ENCODE assay signal across 12 cellular contexts in the genomic region with DNA sequence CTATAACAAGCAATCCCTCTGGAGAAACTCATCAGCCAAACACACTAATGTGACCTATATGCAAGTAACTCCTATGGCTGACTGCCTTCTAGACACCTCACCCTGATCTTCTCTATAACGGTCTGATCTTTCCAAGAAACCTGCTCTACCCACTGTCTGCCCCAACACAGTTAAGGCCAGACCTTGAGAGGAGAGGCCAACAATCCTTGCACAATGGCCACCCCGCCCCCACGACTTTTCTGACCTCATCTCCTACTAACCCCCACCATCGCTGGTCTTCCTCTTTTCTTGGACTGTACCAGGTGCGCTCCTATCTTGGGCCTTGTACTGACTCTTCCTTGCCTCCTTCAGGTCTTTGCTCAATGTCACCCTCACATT. TPM values are rescaled to one million over a fixed set of nuclear protein-coding genes. Genes with fewer than 3 reads are reported as not detected.
DNase-seq lines count a peak whose midpoint lies in the region; ATAC-seq and TF ChIP-seq lines count a peak whose summit lies in the region.
"Had no signal": no experiment of that assay in that cellular context is flagged by ENCODE, and none has a peak within 500 bp of the region (broad histone marks: within the 10 kb centered on the region; RNA-seq: fewer than 3 reads in every experiment).

No MANE protein-coding gene starts in this region.

- CTCF ChIA-PET in WTC11 (lab: Charles Lee): no interaction called here

- peaks cover 5% of the 10 kb centered on the region for H3K9me3 Mint-ChIP-seq in WTC11
- H3K9me3 Mint-ChIP-seq in memory B cell: no peaks in the 10 kb centered on the region

- peak; percentile 34 for ATAC-seq in DND-41 (ENCODE audit: insufficient read depth, low read depth)
- ATAC-seq in WTC11: no peak
- ATAC-seq in memory B cell (ENCODE audit: low read depth): peak; percentile 82
- no peak for ATAC-seq in aorta (ENCODE audit: low FRiP score)
- ATAC-seq in HG02840 (IDR thresholded peaks at IDR 0.05; ENCODE audit: low FRiP score, unreplicated experiment): no peak
- ATAC-seq: body of pancreas had no signal

- H3K9me3 ChIP-seq in DND-41 (ENCODE audit: insufficient read depth, low read length, severe bottlenecking): no peaks in the 10 kb centered on the region
- no peaks in the 10 kb centered on the region for H3K9me3 ChIP-seq in aorta (ENCODE audit: control insufficient read depth, low read length)
- H3K9me3 ChIP-seq: body of pancreas, esophagus muscularis mucosa had no signal

- H4K20me1 ChIP-seq in DND-41 (ENCODE audit: insufficient read depth, low read length) (peaks cover 11% of the 10 kb centered on the region; the same call in 1 of the 2 replicates), KMS-11 (ENCODE audit: insufficient read depth) (peaks cover 17% of the 10 kb centered on the region)

- H3K79me2 ChIP-seq in DND-41 (ENCODE audit: insufficient read depth, low read length): peaks cover 92% of the 10 kb centered on the region
- peaks cover 98% of the 10 kb centered on the region for H3K79me2 ChIP-seq in KMS-11 (ENCODE audit: insufficient read depth, low read depth)

- H3K27me3 Mint-ChIP-seq in WTC11 (ENCODE audit: low read depth) (no peaks in the 10 kb centered on the region), memory B cell (no peaks in the 10 kb centered on the region)

- DNase-seq in DND-41 (peak; percentile 58), WTC11 (ENCODE audit: low spot score) (no peak), memory B cell (ENCODE audit: low spot score in 2 of 2) (no peak), aorta (no peak), mucosa of gallbladder (ENCODE audit: low spot score) (no peak)
- DNase-seq: body of pancreas; NCI-H2107; stimulated activated CD4-positive, alpha-beta T cell treated with anti-CD3 and anti-CD28 coated beads, Interleukin-2, amount 100 ng/mL, for 48 hours had no signal

- intact Hi-C loops in aorta (cut with DNase I): no loop called here

- H3K4me1 Mint-ChIP-seq in WTC11 (peaks cover 46% of the 10 kb centered on the region), memory B cell (peaks cover 37% of the 10 kb centered on the region)

- H3K36me3 Mint-ChIP-seq in WTC11 (peaks cover 7% of the 10 kb centered on the region), memory B cell (peaks cover 8% of the 10 kb centered on the region)

- H3K27ac Mint-ChIP-seq in WTC11 (peak overlapping the region; percentile 18; the same call in 1 of the 2 replicates), memory B cell (peak overlapping the region; percentile 56)

- H3K4me2 ChIP-seq in DND-41 (ENCODE audit: insufficient read depth, low read length) (peak overlapping the region; percentile 55), KMS-11 (peak overlapping the region; percentile 95)

- H3K4me3 Mint-ChIP-seq in WTC11 (no peak overlapping the region), memory B cell (no peak overlapping the region)
- H3K4me3 Mint-ChIP-seq: neural crest cell had no signal

- H3K36me3 ChIP-seq in DND-41 (ENCODE audit: insufficient read depth, low read length) (peaks cover 24% of the 10 kb centered on the region), KMS-11 (ENCODE audit: insufficient read depth) (no peaks in the 10 kb centered on the region), aorta (ENCODE audit: control insufficient read depth in 1 of 2, insufficient read depth in 2 of 2, low read length in 1 of 2) (no peaks in the 10 kb centered on the region)

- H3K9ac ChIP-seq in DND-41 (ENCODE audit: low read depth, low read length) (peak overlapping the region; percentile 51), KMS-11 (peak overlapping the region; percentile 60; the same call in 1 of the 2 replicates)

- POLR2A ChIA-PET in WTC11 (lab: Charles Lee): no interaction called here

- TF ChIP-seq CTCF in DND-41 (IDR thresholded peaks at IDR 0.05; ENCODE audit: borderline replicate concordance, extremely low read depth, low read length, poor library complexity, severe bottlenecking) (no peak), KMS-11 (conservative IDR thresholded peaks at IDR 0.05; ENCODE audit: low read depth, low read length) (no peak), WTC11 (IDR thresholded peaks at IDR 0.05) (no peak)

- H3K27ac ChIP-seq in DND-41 (ENCODE audit: low read length): peak overlapping the region; percentile 97
- peak overlapping the region; percentile 96 for H3K27ac ChIP-seq in KMS-11
- no peak overlapping the region for H3K27ac ChIP-seq in aorta (ENCODE audit: low read depth in 1 of 2, low read length in 2 of 2)
- H3K27ac ChIP-seq: body of pancreas, esophagus muscularis mucosa had no signal

- WGBS in aorta, 2 donors: 84 to 92% methylated on average over 5 of the region's 5 CpGs

- H3K4me1 ChIP-seq in DND-41 (ENCODE audit: insufficient read depth, low read length) (peaks cover 69% of the 10 kb centered on the region), KMS-11 (ENCODE audit: low read depth, poor library complexity, severe bottlenecking) (peaks cover 100% of the 10 kb centered on the region), aorta (ENCODE audit: control insufficient read depth in 1 of 2, insufficient read depth in 2 of 2, low read length in 2 of 2) (peaks cover 0 to under 1% of the 10 kb centered on the region in 2 donors)

- H2AFZ ChIP-seq in DND-41 (ENCODE audit: low read depth, low read length) (peak overlapping the region; percentile 48; the same call in 1 of the 2 replicates), KMS-11 (ENCODE audit: low read depth) (no peak overlapping the region)

- H3K4me3 ChIP-seq in DND-41 (ENCODE audit: low read depth in 1 of 2, low read length in 2 of 2) (peak overlapping the region in 1 of 2 experiments; percentile 29; a peak in 1 of 4 replicates), KMS-11 (IDR thresholded peaks at IDR 0.05; ENCODE audit: insufficient read depth, low read depth, low read length) (no peak overlapping the region), aorta (ENCODE audit: low read length in 2 of 2) (no peak overlapping the region)
- H3K4me3 ChIP-seq: body of pancreas, esophagus muscularis mucosa had no signal

- H3K27me3 ChIP-seq in DND-41 (ENCODE audit: insufficient read depth, low read length, poor library complexity) (no peaks in the 10 kb centered on the region), KMS-11 (ENCODE audit: insufficient read depth, low read depth) (no peaks in the 10 kb centered on the region), aorta (ENCODE audit: control insufficient read depth in 1 of 2, insufficient read depth in 2 of 2, low read length in 1 of 2) (no peaks in the 10 kb centered on the region)
- H3K27me3 ChIP-seq: body of pancreas, esophagus muscularis mucosa had no signal

TF ChIP-seq in WTC11, 78 proteins besides CTCF, POLR2A, EP300 and RAD21:
- TF ChIP-seq, protein P1, sequence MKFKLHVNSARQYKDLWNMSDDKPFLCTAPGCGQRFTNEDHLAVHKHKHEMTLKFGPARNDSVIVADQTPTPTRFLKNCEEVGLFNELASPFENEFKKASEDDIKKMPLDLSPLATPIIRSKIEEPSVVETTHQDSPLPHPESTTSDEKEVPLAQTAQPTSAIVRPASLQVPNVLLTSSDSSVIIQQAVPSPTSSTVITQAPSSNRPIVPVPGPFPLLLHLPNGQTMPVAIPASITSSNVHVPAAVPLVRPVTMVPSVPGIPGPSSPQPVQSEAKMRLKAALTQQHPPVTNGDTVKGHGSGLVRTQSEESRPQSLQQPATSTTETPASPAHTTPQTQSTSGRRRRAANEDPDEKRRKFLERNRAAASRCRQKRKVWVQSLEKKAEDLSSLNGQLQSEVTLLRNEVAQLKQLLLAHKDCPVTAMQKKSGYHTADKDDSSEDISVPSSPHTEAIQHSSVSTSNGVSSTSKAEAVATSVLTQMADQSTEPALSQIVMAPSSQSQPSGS (CRISPR knock-in tag; IDR thresholded peaks at IDR 0.05; ENCODE audit: borderline replicate concordance, low read depth): no peak
- no peak for TF ChIP-seq HMGA2 (CRISPR knock-in tag; IDR thresholded peaks at IDR 0.05)
- TF ChIP-seq, protein P2, sequence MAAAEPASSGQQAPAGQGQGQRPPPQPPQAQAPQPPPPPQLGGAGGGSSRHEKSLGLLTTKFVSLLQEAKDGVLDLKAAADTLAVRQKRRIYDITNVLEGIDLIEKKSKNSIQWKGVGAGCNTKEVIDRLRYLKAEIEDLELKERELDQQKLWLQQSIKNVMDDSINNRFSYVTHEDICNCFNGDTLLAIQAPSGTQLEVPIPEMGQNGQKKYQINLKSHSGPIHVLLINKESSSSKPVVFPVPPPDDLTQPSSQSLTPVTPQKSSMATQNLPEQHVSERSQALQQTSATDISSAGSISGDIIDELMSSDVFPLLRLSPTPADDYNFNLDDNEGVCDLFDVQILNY (CRISPR knock-in tag; IDR thresholded peaks at IDR 0.05): no peak
- TF ChIP-seq SP1 (CRISPR knock-in tag; conservative IDR thresholded peaks at IDR 0.05): no peak
- TF ChIP-seq ZNF317 (CRISPR knock-in tag; IDR thresholded peaks at IDR 0.05; ENCODE audit: borderline replicate concordance, low read depth): no peak
- TF ChIP-seq, protein P3, sequence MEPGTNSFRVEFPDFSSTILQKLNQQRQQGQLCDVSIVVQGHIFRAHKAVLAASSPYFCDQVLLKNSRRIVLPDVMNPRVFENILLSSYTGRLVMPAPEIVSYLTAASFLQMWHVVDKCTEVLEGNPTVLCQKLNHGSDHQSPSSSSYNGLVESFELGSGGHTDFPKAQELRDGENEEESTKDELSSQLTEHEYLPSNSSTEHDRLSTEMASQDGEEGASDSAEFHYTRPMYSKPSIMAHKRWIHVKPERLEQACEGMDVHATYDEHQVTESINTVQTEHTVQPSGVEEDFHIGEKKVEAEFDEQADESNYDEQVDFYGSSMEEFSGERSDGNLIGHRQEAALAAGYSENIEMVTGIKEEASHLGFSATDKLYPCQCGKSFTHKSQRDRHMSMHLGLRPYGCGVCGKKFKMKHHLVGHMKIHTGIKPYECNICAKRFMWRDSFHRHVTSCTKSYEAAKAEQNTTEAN (CRISPR knock-in tag; IDR thresholded peaks at IDR 0.05): no peak
- TF ChIP-seq, protein P4, sequence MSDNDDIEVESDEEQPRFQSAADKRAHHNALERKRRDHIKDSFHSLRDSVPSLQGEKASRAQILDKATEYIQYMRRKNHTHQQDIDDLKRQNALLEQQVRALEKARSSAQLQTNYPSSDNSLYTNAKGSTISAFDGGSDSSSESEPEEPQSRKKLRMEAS (CRISPR knock-in tag; IDR thresholded peaks at IDR 0.05): no peak
- TF ChIP-seq ELF4 (CRISPR knock-in tag; IDR thresholded peaks at IDR 0.05; ENCODE audit: low read depth): no peak

RNA-seq across cellular contexts. Expression of a gene that starts 12.5 kb away (rescaled TPM):
- 42.1 to 51.0 TPM (median 44.2 TPM) in 3 replicates for total RNA-seq in WTC11 (2021)
- total RNA-seq in aorta: 10 to 100 TPM; 20.8 to 24.3 TPM
- polyA plus RNA-seq in aorta: 10 to 100 TPM; 10.4 to 13.4 TPM
- 25.2 TPM for total RNA-seq in mucosa of gallbladder

RNA-seq across cellular contexts. Expression of a gene that starts 13.3 kb away (rescaled TPM):
- total RNA-seq in WTC11 (2021) (15.7 to 19.2 TPM (median 18.2 TPM) in 3 replicates), aorta (10 to 100 TPM; 13.9 to 16.4 TPM), mucosa of gallbladder (25.7 TPM)
- polyA plus RNA-seq in aorta: 10 to 100 TPM; 37.3 to 38.1 TPM

RNA-seq across cellular contexts. Expression of a gene that starts 28.4 kb away (rescaled TPM):
- total RNA-seq in WTC11 (2021) (26.5 to 34.4 TPM (median 32.8 TPM) in 3 replicates), aorta (10 to 100 TPM; 29.3 to 33.4 TPM), mucosa of gallbladder (33.3 TPM)
- polyA plus RNA-seq in aorta: 10 to 100 TPM; 33.8 to 58.2 TPM

RNA-seq across cellular contexts. Expression of a gene that starts 59.9 kb away (rescaled TPM):
- total RNA-seq in WTC11 (2021) (49.6 to 57.9 TPM (median 49.9 TPM) in 3 replicates), aorta (10 to 100 TPM; 43.4 to 46.0 TPM), mucosa of gallbladder (50.4 TPM)
- 100 to 1,000 TPM in 1 of 2 donors, 10 to 100 TPM in 1; 80.3 to 110 TPM for polyA plus RNA-seq in aorta

Comparison
In these comparisons a context has a peak if more than half of its experiments do, and no peak if none do; other contexts are left out.
1. ATAC-seq: peak in DND-41 (single experiment) and memory B cell (single experiment); none in WTC11 (single experiment), aorta (single experiment) and HG02840 (single experiment).
2. H3K27ac ChIP-seq: peak in DND-41 (single experiment) and KMS-11 (single experiment); none in aorta (0 of 2).